Comparison of ENCODE assay signal across 1 cellular context in the genomic region with DNA sequence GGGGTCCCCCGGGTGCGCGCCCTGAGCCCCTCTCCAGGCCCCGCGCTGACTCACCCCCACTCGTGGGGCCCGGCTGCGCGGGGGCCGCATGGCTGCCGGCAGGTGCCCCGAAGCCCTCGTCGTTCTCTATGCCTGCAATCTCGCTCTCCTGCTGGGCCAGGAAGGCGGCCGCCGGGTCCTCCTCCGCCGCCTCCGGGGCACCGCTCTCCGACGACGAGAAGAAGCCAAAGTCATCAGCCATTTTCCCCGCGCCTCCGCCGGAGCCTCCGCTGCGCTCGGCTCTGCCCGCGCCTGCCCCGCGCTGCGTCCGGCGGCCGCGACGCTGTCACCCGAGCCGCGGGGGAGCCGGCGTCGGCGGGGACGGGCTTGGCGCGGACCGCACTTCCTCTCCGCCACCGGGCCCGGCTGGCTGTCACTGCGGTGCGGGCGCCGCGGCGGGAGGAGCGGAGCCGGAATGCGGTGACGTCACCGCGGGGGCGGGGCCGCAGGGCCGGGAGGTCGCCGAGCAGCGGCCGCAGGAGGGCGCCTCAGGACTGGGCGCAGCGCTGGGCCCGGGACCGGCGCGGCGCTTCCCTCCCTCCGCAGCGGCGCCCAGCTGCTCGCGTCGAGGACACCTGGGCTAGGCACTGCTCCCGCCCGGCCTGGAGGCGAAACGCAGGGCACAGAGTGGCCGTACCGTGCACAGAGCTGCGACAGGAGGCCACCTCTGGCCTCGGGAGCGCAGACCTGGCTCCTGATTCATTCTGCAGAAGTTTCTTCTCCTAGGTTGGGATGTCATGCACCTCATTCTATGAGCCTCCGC.
A peak's percentile ranks its signal among the peaks of the same experiment; 100 is the strongest.
TF ChIP-seq lines count a peak whose summit lies in the region.

A gene with protein sequence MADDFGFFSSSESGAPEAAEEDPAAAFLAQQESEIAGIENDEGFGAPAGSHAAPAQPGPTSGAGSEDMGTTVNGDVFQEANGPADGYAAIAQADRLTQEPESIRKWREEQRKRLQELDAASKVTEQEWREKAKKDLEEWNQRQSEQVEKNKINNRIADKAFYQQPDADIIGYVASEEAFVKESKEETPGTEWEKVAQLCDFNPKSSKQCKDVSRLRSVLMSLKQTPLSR (minus strand): TSS at position 417 of the 802 bp plus-strand sequence. CDS start 176 bp downstream, at position 241.

TF ChIP-seq in HepG2, 621 proteins besides CTCF, POLR2A, EP300 and RAD21 (continued from another document and continues in another):
- TF ChIP-seq, protein P1, sequence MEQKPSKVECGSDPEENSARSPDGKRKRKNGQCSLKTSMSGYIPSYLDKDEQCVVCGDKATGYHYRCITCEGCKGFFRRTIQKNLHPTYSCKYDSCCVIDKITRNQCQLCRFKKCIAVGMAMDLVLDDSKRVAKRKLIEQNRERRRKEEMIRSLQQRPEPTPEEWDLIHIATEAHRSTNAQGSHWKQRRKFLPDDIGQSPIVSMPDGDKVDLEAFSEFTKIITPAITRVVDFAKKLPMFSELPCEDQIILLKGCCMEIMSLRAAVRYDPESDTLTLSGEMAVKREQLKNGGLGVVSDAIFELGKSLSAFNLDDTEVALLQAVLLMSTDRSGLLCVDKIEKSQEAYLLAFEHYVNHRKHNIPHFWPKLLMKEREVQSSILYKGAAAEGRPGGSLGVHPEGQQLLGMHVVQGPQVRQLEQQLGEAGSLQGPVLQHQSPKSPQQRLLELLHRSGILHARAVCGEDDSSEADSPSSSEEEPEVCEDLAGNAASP (CRISPR knock-in tag; IDR thresholded peaks at IDR 0.05; ENCODE audit: borderline replicate concordance) = peak; percentile 58; the same call in 1 of the 2 replicates
- TF ChIP-seq ZNF12 (CRISPR knock-in tag; IDR thresholded peaks at IDR 0.05) = peak; percentile 55; the same call in 1 of the 2 replicates
- TF ChIP-seq, protein P2, sequence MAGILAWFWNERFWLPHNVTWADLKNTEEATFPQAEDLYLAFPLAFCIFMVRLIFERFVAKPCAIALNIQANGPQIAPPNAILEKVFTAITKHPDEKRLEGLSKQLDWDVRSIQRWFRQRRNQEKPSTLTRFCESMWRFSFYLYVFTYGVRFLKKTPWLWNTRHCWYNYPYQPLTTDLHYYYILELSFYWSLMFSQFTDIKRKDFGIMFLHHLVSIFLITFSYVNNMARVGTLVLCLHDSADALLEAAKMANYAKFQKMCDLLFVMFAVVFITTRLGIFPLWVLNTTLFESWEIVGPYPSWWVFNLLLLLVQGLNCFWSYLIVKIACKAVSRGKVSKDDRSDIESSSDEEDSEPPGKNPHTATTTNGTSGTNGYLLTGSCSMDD (CRISPR knock-in tag; IDR thresholded peaks at IDR 0.05) = no peak
- no peak for TF ChIP-seq SETDB1 (CRISPR knock-in tag; IDR thresholded peaks at IDR 0.05; ENCODE audit: borderline replicate concordance)
- peak; percentile 66 for TF ChIP-seq ARNT2 (CRISPR knock-in tag; IDR thresholded peaks at IDR 0.05; ENCODE audit: low read depth)
- no peak for TF ChIP-seq ZNF569 (CRISPR knock-in tag; IDR thresholded peaks at IDR 0.05; ENCODE audit: borderline replicate concordance)
- TF ChIP-seq, protein P3, sequence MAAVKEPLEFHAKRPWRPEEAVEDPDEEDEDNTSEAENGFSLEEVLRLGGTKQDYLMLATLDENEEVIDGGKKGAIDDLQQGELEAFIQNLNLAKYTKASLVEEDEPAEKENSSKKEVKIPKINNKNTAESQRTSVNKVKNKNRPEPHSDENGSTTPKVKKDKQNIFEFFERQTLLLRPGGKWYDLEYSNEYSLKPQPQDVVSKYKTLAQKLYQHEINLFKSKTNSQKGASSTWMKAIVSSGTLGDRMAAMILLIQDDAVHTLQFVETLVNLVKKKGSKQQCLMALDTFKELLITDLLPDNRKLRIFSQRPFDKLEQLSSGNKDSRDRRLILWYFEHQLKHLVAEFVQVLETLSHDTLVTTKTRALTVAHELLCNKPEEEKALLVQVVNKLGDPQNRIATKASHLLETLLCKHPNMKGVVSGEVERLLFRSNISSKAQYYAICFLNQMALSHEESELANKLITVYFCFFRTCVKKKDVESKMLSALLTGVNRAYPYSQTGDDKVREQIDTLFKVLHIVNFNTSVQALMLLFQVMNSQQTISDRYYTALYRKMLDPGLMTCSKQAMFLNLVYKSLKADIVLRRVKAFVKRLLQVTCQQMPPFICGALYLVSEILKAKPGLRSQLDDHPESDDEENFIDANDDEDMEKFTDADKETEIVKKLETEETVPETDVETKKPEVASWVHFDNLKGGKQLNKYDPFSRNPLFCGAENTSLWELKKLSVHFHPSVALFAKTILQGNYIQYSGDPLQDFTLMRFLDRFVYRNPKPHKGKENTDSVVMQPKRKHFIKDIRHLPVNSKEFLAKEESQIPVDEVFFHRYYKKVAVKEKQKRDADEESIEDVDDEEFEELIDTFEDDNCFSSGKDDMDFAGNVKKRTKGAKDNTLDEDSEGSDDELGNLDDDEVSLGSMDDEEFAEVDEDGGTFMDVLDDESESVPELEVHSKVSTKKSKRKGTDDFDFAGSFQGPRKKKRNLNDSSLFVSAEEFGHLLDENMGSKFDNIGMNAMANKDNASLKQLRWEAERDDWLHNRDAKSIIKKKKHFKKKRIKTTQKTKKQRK (IDR thresholded peaks at IDR 0.05; ENCODE audit: low read length) = no peak
- TF ChIP-seq, protein P4, sequence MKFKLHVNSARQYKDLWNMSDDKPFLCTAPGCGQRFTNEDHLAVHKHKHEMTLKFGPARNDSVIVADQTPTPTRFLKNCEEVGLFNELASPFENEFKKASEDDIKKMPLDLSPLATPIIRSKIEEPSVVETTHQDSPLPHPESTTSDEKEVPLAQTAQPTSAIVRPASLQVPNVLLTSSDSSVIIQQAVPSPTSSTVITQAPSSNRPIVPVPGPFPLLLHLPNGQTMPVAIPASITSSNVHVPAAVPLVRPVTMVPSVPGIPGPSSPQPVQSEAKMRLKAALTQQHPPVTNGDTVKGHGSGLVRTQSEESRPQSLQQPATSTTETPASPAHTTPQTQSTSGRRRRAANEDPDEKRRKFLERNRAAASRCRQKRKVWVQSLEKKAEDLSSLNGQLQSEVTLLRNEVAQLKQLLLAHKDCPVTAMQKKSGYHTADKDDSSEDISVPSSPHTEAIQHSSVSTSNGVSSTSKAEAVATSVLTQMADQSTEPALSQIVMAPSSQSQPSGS (CRISPR knock-in tag; IDR thresholded peaks at IDR 0.05) = peak; percentile 93
- TF ChIP-seq, protein P5, sequence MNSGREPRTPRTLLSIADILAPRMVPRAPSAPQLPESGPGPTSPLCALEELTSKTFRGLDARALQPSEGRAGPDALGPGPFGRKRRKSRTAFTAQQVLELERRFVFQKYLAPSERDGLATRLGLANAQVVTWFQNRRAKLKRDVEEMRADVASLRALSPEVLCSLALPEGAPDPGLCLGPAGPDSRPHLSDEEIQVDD (CRISPR knock-in tag; IDR thresholded peaks at IDR 0.05; ENCODE audit: borderline replicate concordance) = 0 out of 2 replicates have a peak, but pooled peaks have one; percentile 78
- TF ChIP-seq ZMAT3 (CRISPR knock-in tag; conservative IDR thresholded peaks at IDR 0.05) = no peak
- TF ChIP-seq ZNF614 (CRISPR knock-in tag; IDR thresholded peaks at IDR 0.05; ENCODE audit: borderline replicate concordance) = no peak
- peak; percentile 96 for TF ChIP-seq ZMYM4 (CRISPR knock-in tag; IDR thresholded peaks at IDR 0.05)
- TF ChIP-seq ZEB1 (IDR thresholded peaks at IDR 0.05; ENCODE audit: insufficient replicate concordance, low read depth) = no peak
- no peak for TF ChIP-seq ZNF180 (CRISPR knock-in tag; IDR thresholded peaks at IDR 0.05; ENCODE audit: borderline replicate concordance, low read depth)
- TF ChIP-seq, protein P6, sequence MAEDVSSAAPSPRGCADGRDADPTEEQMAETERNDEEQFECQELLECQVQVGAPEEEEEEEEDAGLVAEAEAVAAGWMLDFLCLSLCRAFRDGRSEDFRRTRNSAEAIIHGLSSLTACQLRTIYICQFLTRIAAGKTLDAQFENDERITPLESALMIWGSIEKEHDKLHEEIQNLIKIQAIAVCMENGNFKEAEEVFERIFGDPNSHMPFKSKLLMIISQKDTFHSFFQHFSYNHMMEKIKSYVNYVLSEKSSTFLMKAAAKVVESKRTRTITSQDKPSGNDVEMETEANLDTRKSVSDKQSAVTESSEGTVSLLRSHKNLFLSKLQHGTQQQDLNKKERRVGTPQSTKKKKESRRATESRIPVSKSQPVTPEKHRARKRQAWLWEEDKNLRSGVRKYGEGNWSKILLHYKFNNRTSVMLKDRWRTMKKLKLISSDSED (CRISPR knock-in tag; IDR thresholded peaks at IDR 0.05) = no peak
- TF ChIP-seq RBM39 (IDR thresholded peaks at IDR 0.05; ENCODE audit: low read depth, low read length, poor library complexity, severe bottlenecking) = no peak
- TF ChIP-seq ZNF292 (CRISPR knock-in tag; IDR thresholded peaks at IDR 0.05; ENCODE audit: borderline replicate concordance, low read depth) = peak; percentile 57; the same call in 1 of the 2 replicates
- TF ChIP-seq, protein P7, sequence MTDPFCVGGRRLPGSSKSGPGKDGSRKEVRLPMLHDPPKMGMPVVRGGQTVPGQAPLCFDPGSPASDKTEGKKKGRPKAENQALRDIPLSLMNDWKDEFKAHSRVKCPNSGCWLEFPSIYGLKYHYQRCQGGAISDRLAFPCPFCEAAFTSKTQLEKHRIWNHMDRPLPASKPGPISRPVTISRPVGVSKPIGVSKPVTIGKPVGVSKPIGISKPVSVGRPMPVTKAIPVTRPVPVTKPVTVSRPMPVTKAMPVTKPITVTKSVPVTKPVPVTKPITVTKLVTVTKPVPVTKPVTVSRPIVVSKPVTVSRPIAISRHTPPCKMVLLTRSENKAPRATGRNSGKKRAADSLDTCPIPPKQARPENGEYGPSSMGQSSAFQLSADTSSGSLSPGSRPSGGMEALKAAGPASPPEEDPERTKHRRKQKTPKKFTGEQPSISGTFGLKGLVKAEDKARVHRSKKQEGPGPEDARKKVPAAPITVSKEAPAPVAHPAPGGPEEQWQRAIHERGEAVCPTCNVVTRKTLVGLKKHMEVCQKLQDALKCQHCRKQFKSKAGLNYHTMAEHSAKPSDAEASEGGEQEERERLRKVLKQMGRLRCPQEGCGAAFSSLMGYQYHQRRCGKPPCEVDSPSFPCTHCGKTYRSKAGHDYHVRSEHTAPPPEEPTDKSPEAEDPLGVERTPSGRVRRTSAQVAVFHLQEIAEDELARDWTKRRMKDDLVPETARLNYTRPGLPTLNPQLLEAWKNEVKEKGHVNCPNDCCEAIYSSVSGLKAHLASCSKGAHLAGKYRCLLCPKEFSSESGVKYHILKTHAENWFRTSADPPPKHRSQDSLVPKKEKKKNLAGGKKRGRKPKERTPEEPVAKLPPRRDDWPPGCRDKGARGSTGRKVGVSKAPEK (CRISPR knock-in tag; IDR thresholded peaks at IDR 0.05; ENCODE audit: borderline replicate concordance) = no peak
- peak; percentile 32; the same call in 1 of the 2 replicates for TF ChIP-seq TGIF2 (CRISPR knock-in tag; IDR thresholded peaks at IDR 0.05)
- TF ChIP-seq, protein P8, sequence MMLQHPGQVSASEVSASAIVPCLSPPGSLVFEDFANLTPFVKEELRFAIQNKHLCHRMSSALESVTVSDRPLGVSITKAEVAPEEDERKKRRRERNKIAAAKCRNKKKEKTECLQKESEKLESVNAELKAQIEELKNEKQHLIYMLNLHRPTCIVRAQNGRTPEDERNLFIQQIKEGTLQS (CRISPR knock-in tag; IDR thresholded peaks at IDR 0.05) = peak; percentile 71; the same call in 1 of the 2 replicates
- TF ChIP-seq, protein P9, sequence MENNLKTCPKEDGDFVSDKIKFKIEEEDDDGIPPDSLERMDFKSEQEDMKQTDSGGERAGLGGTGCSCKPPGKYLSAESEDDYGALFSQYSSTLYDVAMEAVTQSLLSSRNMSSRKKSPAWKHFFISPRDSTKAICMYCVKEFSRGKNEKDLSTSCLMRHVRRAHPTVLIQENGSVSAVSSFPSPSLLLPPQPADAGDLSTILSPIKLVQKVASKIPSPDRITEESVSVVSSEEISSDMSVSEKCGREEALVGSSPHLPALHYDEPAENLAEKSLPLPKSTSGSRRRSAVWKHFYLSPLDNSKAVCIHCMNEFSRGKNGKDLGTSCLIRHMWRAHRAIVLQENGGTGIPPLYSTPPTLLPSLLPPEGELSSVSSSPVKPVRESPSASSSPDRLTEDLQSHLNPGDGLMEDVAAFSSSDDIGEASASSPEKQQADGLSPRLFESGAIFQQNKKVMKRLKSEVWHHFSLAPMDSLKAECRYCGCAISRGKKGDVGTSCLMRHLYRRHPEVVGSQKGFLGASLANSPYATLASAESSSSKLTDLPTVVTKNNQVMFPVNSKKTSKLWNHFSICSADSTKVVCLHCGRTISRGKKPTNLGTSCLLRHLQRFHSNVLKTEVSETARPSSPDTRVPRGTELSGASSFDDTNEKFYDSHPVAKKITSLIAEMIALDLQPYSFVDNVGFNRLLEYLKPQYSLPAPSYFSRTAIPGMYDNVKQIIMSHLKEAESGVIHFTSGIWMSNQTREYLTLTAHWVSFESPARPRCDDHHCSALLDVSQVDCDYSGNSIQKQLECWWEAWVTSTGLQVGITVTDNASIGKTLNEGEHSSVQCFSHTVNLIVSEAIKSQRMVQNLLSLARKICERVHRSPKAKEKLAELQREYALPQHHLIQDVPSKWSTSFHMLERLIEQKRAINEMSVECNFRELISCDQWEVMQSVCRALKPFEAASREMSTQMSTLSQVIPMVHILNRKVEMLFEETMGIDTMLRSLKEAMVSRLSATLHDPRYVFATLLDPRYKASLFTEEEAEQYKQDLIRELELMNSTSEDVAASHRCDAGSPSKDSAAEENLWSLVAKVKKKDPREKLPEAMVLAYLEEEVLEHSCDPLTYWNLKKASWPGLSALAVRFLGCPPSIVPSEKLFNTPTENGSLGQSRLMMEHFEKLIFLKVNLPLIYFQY (CRISPR knock-in tag; IDR thresholded peaks at IDR 0.05; ENCODE audit: borderline replicate concordance) = peak; percentile 21; the same call in 1 of the 2 replicates
- TF ChIP-seq JDP2 (CRISPR knock-in tag; IDR thresholded peaks at IDR 0.05; ENCODE audit: borderline replicate concordance) = no peak
- no peak; the same call in 1 of the 2 replicates for TF ChIP-seq ZNF510 (CRISPR knock-in tag; IDR thresholded peaks at IDR 0.05; ENCODE audit: low read depth)
- no peak for TF ChIP-seq ARNTL (CRISPR knock-in tag; IDR thresholded peaks at IDR 0.05)
- TF ChIP-seq, protein P10, sequence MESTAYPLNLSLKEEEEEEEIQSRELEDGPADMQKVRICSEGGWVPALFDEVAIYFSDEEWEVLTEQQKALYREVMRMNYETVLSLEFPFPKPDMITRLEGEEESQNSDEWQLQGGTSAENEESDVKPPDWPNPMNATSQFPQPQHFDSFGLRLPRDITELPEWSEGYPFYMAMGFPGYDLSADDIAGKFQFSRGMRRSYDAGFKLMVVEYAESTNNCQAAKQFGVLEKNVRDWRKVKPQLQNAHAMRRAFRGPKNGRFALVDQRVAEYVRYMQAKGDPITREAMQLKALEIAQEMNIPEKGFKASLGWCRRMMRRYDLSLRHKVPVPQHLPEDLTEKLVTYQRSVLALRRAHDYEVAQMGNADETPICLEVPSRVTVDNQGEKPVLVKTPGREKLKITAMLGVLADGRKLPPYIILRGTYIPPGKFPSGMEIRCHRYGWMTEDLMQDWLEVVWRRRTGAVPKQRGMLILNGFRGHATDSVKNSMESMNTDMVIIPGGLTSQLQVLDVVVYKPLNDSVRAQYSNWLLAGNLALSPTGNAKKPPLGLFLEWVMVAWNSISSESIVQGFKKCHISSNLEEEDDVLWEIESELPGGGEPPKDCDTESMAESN (CRISPR knock-in tag; conservative IDR thresholded peaks at IDR 0.05) = 0 out of 2 replicates have a peak, but pooled peaks have one; percentile 74
- TF ChIP-seq SSRP1 (CRISPR knock-in tag; IDR thresholded peaks at IDR 0.05) = no peak
- TF ChIP-seq PAF1 (CRISPR knock-in tag; IDR thresholded peaks at IDR 0.05) = no peak
